15 cellular contexts compared by ENCODE assay signal in genomic region chr5:91301459-91301858, GRCh38.
A peak's percentile ranks its signal among the peaks of the same experiment; 100 is the strongest.
DNase-seq lines count a peak whose midpoint lies in the region; ATAC-seq, FAIRE-seq and TF ChIP-seq lines count a peak whose summit lies in the region.
"Had no signal": no experiment of that assay in that cellular context is flagged by ENCODE, and none has a peak within 500 bp of the region (broad histone marks: within the 10 kb centered on the region; RNA-seq: fewer than 3 reads in every experiment).

No MANE protein-coding gene starts in this region.

- no peak for TF ChIP-seq POLR2A in K562 (conservative IDR thresholded peaks at IDR 0.05)
- no peak for TF ChIP-seq POLR2A in transverse colon (IDR thresholded peaks at IDR 0.05)

- no peak for FAIRE-seq in K562 (lab: Jason Lieb, UNC)
- no peak for FAIRE-seq in urothelium cell line (lab: Jason Lieb, UNC)
- FAIRE-seq: keratinocyte had no signal

- intact Hi-C loops in K562 (cut with micrococcal nuclease) (no loop called here), transverse colon (cut with DNase I; ENCODE audit: low total_unique reads) (no loop called here)

- TF ChIP-seq EP300 in K562 (IDR thresholded peaks at IDR 0.05; ENCODE audit: low read length) (no peak), transverse colon (IDR thresholded peaks at IDR 0.05; ENCODE audit: low read depth) (no peak)

- TF ChIP-seq CTCF in K562 (IDR thresholded peaks at IDR 0.05 in 2 of 3, conservative IDR thresholded peaks at IDR 0.05 in 1 of 3; ENCODE audit: insufficient read depth in 2 of 3, low read depth in 1 of 3, low read length in 3 of 3) (no peak), transverse colon (IDR thresholded peaks at IDR 0.05) (no peak)

- H3K27me3 ChIP-seq in K562 (ENCODE audit: control insufficient read depth in 2 of 2, insufficient read depth in 2 of 2, low read length in 2 of 2) = no peaks in the 10 kb centered on the region
- H3K27me3 ChIP-seq in transverse colon = no peaks in the 10 kb centered on the region
- H3K27me3 ChIP-seq: brain microvascular endothelial cell had no signal

- H3K27ac ChIP-seq in K562 (ENCODE audit: extremely low read depth, low read depth, low read length) (no peak overlapping the region), transverse colon (peak overlapping the region; percentile 31 to 52 (median 43))
- H3K27ac ChIP-seq: 22Rv1, brain microvascular endothelial cell had no signal

- CTCF ChIA-PET in K562 (lab: Yijun Ruan, JAX; ENCODE audit: low intra/inter-chr PET ratio) = no interaction called here

- no peaks in the 10 kb centered on the region for H4K20me1 ChIP-seq in K562 (replicated peaks; ENCODE audit: control insufficient read depth, insufficient read depth, low read length)

- no TSS peak for BruUV-seq in K562 (replicated peaks; lab: Mats Ljungman, UMichigan)

- H3K4me1 ChIP-seq in K562 (replicated peaks in 1 of 2; ENCODE audit: control insufficient read depth in 2 of 2, insufficient read depth in 2 of 2, low read length in 2 of 2) (0 out of 5 replicates have a peak, but pooled peaks cover 0 to 3% of the 10 kb centered on the region in 2 experiments), transverse colon (no peaks in the 10 kb centered on the region)

- ATAC-seq in K562 (no peak), left lobe of liver (peak; percentile 37)
- ATAC-seq: stimulated activated naive CD8-positive, alpha-beta T cell treated with anti-CD3 and anti-CD28 coated beads, Interleukin-15, amount 100 ng/mL, for 72 hours had no signal

- peak overlapping the region; percentile 42 for H2AFZ ChIP-seq in K562 (ENCODE audit: low read depth, low read length)

- H3K9me1 ChIP-seq in K562 (ENCODE audit: control insufficient read depth, insufficient read depth, low read length) = no peaks in the 10 kb centered on the region

- in situ Hi-C loops in K562 (cut with MboI) (no loop called here), transverse colon (cut with MboI; ENCODE audit: low pct_ligation_motif_present in 1 of 4, low pct_unique_long_range_greater_than_20kb in 1 of 4, low sequenced_read_pairs in 3 of 4) (no loop called here)

- POLR2A ChIA-PET in K562 (lab: Yijun Ruan, JAX) = interaction anchor here (1.0 to 1.7 kb wide), 3 partner anchors 10 to 21 kb away, joined by 4 to 7 read pairs (median 5); no protein-coding TSS in a partner anchor

- no peak overlapping the region for H3K4me2 ChIP-seq in K562 (ENCODE audit: insufficient read depth, low read length)

- no peak overlapping the region for H3K9ac ChIP-seq in K562 (ENCODE audit: insufficient read depth in 1 of 2, low read depth in 2 of 2, low read length in 2 of 2)

- H3K4me3 ChIP-seq in K562 = no peak overlapping the region
- H3K4me3 ChIP-seq in transverse colon = no peak overlapping the region

- TF ChIP-seq RAD21 in K562 (CRISPR knock-in tag; conservative IDR thresholded peaks at IDR 0.05 in 1 of 2, IDR thresholded peaks at IDR 0.05 in 1 of 2) = no peak

- H3K36me3 ChIP-seq in K562 (ENCODE audit: control insufficient read depth, insufficient read depth, low read length) (no peaks in the 10 kb centered on the region), transverse colon (no peaks in the 10 kb centered on the region)
- H3K36me3 ChIP-seq: brain microvascular endothelial cell had no signal

- DNase-seq in NOMO-1 (lab: John Stamatoyannopoulos, UW; ENCODE audit: unreplicated experiment in 2 of 2) (peak; percentile 8 to 28), NOMO-1 treated with dmso at 0.1 percent for 144 hours (lab: John Stamatoyannopoulos, UW; ENCODE audit: unreplicated experiment) (no peak), K562 (ENCODE audit: extremely low read depth in 1 of 4, low spot score in 3 of 4) (no peak), left lobe of liver (ENCODE audit: low spot score) (no peak), transverse colon (no peak), dermis blood vessel endothelial cell (no peak), NCI-H1092 (lab: John Stamatoyannopoulos, UW) (no peak), urothelium cell line (ENCODE audit: low spot score) (no peak)
- DNase-seq: brain microvascular endothelial cell; foreskin melanocyte; MM.1S; stimulated activated CD4-positive, alpha-beta T cell treated with anti-CD3 and anti-CD28 coated beads, Interleukin-2, amount 100 ng/mL, for 48 hours; stimulated activated naive CD8-positive, alpha-beta T cell treated with anti-CD3 and anti-CD28 coated beads, Interleukin-15, amount 100 ng/mL, for 72 hours had no signal

- H3K9me3 ChIP-seq in K562 (replicated peaks; ENCODE audit: control insufficient read depth, insufficient read depth, low read depth, low read length) (no peaks in the 10 kb centered on the region), transverse colon (no peaks in the 10 kb centered on the region)

- no peaks in the 10 kb centered on the region for H3K79me2 ChIP-seq in K562 (ENCODE audit: control insufficient read depth, insufficient read depth, low read length)

TF ChIP-seq in K562, 482 proteins besides CTCF, POLR2A, EP300 and RAD21 (continues in another document):
- TF ChIP-seq CEBPG (CRISPR knock-in tag; IDR thresholded peaks at IDR 0.05) (no peak), CEBPG (tag; conservative IDR thresholded peaks at IDR 0.05 in 1 of 2, IDR thresholded peaks at IDR 0.05 in 1 of 2) (peak; percentile 88 to 91), NR4A1 (CRISPR knock-in tag; IDR thresholded peaks at IDR 0.05) (no peak), NR4A1 (tag; IDR thresholded peaks at IDR 0.05) (no peak), IRF9 (tag; IDR thresholded peaks at IDR 0.05) (peak; percentile 27; the same call in 1 of the 2 replicates), HDAC8 (tag; IDR thresholded peaks at IDR 0.05) (no peak), KHSRP (IDR thresholded peaks at IDR 0.05) (no peak), MEIS2 (IDR thresholded peaks at IDR 0.05; ENCODE audit: partially characterized antibody) (peak; percentile 25), CEBPB (tag; IDR thresholded peaks at IDR 0.05) (peak; percentile 92), HNRNPL (IDR thresholded peaks at IDR 0.05; ENCODE audit: low read depth, low read length) (no peak), NR3C1 (CRISPR knock-in tag; IDR thresholded peaks at IDR 0.05) (no peak), TRIM24 (IDR thresholded peaks at IDR 0.05) (peak; percentile 53 to 57; a peak in 2 of 4 replicates)
- TF ChIP-seq, protein P1, sequence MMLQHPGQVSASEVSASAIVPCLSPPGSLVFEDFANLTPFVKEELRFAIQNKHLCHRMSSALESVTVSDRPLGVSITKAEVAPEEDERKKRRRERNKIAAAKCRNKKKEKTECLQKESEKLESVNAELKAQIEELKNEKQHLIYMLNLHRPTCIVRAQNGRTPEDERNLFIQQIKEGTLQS (IDR thresholded peaks at IDR 0.05) = peak; percentile 85
- TF ChIP-seq, protein P1 (CRISPR knock-in tag; conservative IDR thresholded peaks at IDR 0.05) = no peak
- TF ChIP-seq, protein P2, sequence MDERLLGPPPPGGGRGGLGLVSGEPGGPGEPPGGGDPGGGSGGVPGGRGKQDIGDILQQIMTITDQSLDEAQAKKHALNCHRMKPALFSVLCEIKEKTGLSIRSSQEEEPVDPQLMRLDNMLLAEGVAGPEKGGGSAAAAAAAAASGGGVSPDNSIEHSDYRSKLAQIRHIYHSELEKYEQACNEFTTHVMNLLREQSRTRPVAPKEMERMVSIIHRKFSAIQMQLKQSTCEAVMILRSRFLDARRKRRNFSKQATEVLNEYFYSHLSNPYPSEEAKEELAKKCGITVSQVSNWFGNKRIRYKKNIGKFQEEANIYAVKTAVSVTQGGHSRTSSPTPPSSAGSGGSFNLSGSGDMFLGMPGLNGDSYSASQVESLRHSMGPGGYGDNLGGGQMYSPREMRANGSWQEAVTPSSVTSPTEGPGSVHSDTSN (CRISPR knock-in tag; IDR thresholded peaks at IDR 0.05; ENCODE audit: low read depth) = no peak
- TF ChIP-seq, protein P2 (tag; conservative IDR thresholded peaks at IDR 0.05; ENCODE audit: low read depth) = 0 out of 2 replicates have a peak, but pooled peaks have one; percentile 16

Comparison
In these comparisons a context has a peak if more than half of its experiments do, and no peak if none do; other contexts are left out.
1. DNase-seq: peak in NOMO-1 (2 of 2); none in NOMO-1 treated with dmso at 0.1 percent for 144 hours (single experiment), K562 (0 of 4), left lobe of liver (single experiment), transverse colon (single experiment), dermis blood vessel endothelial cell (single experiment), NCI-H1092 (single experiment) and urothelium cell line (single experiment).